8 cellular contexts compared by ENCODE assay signal in the genomic region with DNA sequence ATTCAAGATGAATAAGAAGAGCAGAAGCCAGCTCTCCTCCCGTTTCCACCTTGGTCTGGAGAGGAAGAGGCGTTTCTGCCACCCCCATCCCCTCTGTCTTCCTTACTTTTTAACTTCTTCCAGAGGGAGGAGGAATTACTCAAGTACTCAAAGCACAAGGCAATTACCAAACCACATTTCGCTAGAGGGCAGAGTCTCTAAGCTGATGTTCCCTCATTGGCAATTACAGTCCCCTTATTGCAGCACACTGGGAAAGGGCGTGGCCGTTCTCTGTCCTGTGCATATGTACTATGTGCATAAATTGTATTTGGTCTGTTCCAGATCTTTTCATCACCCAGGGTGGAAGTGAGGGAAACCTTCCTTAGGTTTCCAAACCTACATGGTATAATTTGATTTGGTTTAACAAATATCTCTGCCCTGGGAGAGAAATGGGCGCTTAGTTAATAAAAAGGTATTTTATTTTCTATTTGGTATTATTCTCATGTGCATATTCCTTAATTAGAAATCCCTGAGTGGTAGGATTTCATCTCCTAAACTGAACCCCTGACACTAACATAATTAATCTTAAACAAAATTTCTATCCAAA. TPM values are rescaled to one million over a fixed set of nuclear protein-coding genes. Genes with fewer than 3 reads are reported as not detected.
DNase-seq lines count a peak whose midpoint lies in the region; ATAC-seq and TF ChIP-seq lines count a peak whose summit lies in the region.

No MANE protein-coding gene starts in this region.

- H3K36me3 ChIP-seq in BE2C (no peaks in the 10 kb centered on the region), SJSA1 (0 out of 2 replicates have a peak, but pooled peaks cover 4% of the 10 kb centered on the region)

- TF ChIP-seq CTCF in BE2C (IDR thresholded peaks at IDR 0.05; ENCODE audit: low read depth, low read length), result peak; percentile 81
- peak; percentile 67 for TF ChIP-seq CTCF in foreskin fibroblast (IDR thresholded peaks at IDR 0.05; ENCODE audit: low read depth, low read length)
- peak; percentile 63 for TF ChIP-seq CTCF in retinal pigment epithelial cell (conservative IDR thresholded peaks at IDR 0.05; ENCODE audit: low read depth, low read length)

- H3K27me3 ChIP-seq in BE2C (no peaks in the 10 kb centered on the region), SJSA1 (replicated peaks) (no peaks in the 10 kb centered on the region)

- no peak overlapping the region for H3K27ac ChIP-seq in SJSA1

- DNase-seq in BE2C (peak; percentile 73), HuH-7.5 (ENCODE audit: low spot score) (peak; percentile 38), SJSA1 (ENCODE audit: low read depth in 1 of 2, low spot score in 2 of 2) (peak; percentile 45 to 47), foreskin fibroblast (peak; percentile 80 to 92), retinal pigment epithelial cell (ENCODE audit: low read depth) (no peak), activated T-cell treated with anti-CD3 and anti-CD28 coated beads for 4 hours (no peak)

- H3K4me3 ChIP-seq in BE2C (ENCODE audit: low read depth, low read length), result no peak overlapping the region
- no peak overlapping the region for H3K4me3 ChIP-seq in SJSA1
- H3K4me3 ChIP-seq in foreskin fibroblast (ENCODE audit: low read depth in 1 of 2, low read length in 2 of 2), result no peak overlapping the region
- no peak overlapping the region for H3K4me3 ChIP-seq in retinal pigment epithelial cell (ENCODE audit: low read length)

- no peak for ATAC-seq in HG03095 (IDR thresholded peaks at IDR 0.05; ENCODE audit: unreplicated experiment)
- ATAC-seq in HG02852 (IDR thresholded peaks at IDR 0.05; ENCODE audit: unreplicated experiment), result no peak

- H3K4me1 ChIP-seq in BE2C, result peaks cover 35% of the 10 kb centered on the region
- peaks cover 29% of the 10 kb centered on the region for H3K4me1 ChIP-seq in SJSA1 (replicated peaks)

- H3K9me3 ChIP-seq in BE2C, result no peaks in the 10 kb centered on the region
- H3K9me3 ChIP-seq in SJSA1 (replicated peaks), result no peaks in the 10 kb centered on the region

RNA-seq across cellular contexts. Expression of a gene that starts 29.8 kb away (rescaled TPM):
- 0.57 TPM for polyA plus RNA-seq in BE2C (2012; ENCODE audit: insufficient read depth, insufficient read length, low read depth)
- not detected in 2 replicates for total RNA-seq in SJSA1 (2014; rRNA removed; shearing (Covaris generic))

Comparison
In these comparisons a context has a peak if more than half of its experiments do, and no peak if none do; other contexts are left out.
1. DNase-seq: peak in BE2C (single experiment), HuH-7.5 (single experiment), SJSA1 (2 of 2) and foreskin fibroblast (2 of 2); none in retinal pigment epithelial cell (single experiment) and activated T-cell treated with anti-CD3 and anti-CD28 coated beads for 4 hours (single experiment).
2. Peak in every context shown above with its lines, with median percentiles within 50 percentile points of each other: CTCF ChIP-seq.